Comparison of ENCODE assay signal across 8 cellular contexts in the genomic region with DNA sequence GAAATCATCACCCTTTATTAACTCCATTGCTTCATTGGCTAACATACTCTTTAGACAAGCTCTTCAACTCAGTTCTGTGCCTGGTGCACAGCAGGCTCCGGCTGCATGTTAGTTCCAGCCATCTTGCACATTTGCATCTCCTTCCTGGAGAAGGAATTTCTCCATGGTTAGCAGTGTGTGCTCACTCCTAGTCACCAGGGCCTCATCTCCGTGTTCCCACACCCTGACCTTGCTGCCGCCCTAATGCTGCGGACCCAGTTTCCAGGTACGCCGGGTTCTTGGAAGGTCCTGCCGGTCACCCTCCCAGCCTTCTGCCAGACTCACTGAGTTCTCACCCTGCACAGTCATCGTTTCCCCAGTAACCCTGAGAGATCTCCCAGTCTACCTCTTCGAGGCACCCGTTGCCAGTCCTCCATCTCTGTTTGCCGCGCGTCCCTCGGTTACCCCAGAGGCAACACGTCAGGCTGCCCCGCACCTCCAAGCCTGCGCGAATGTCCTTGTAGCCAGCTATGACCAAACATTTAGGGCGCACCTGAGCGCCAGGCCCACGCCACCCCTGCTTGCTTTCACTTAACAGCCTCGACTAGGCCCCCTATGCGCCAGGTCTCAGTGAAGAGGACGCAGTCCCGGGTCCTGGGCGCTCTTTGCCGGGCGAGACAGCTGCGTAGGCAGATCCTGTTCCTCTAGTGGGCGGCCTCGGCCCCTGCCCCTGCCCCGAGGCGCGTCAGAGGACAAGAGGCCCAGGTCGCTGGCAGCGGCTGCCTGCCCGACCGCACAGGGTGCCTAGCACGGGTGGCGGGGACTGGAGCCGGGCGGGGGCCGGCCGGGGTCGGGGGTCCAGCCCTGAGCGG. TPM values are rescaled to one million over a fixed set of nuclear protein-coding genes. Genes with fewer than 3 reads are reported as not detected.
DNase-seq lines count a peak whose midpoint lies in the region; ATAC-seq and TF ChIP-seq lines count a peak whose summit lies in the region.

No MANE protein-coding gene starts in this region.

- peak overlapping the region; percentile 91 for H3K4me3 ChIP-seq in CD8-positive, alpha-beta memory T cell (ENCODE audit: low read length)
- H3K4me3 ChIP-seq in fibroblast of the aortic adventitia (ENCODE audit: low read depth, low read length) (peak overlapping the region; percentile 77), stomach smooth muscle (ENCODE audit: low read length in 2 of 2) (peak overlapping the region; percentile 87 to 91)

- no peaks in the 10 kb centered on the region for H3K9me3 ChIP-seq in CD8-positive, alpha-beta memory T cell (ENCODE audit: low read length)
- H3K9me3 ChIP-seq in stomach smooth muscle (ENCODE audit: control insufficient read depth in 2 of 2, low read length in 2 of 2): no peaks in the 10 kb centered on the region

- peak; percentile 58 to 86 (median 77) for DNase-seq in CD8-positive, alpha-beta memory T cell
- peak; percentile 76 for DNase-seq in RPMI7951 (ENCODE audit: low read depth)
- DNase-seq in activated T-helper 2 cell treated with anti-CD3 and anti-CD28 coated beads, Interferon-gamma antibody, Interleukin-2, Interleukin-4, amounts not matched to agents 10 μg/mL and 5 μg/mL and 100 μg/mL, durations not matched to agents 14 hours and 24 hours and 36 hours (ENCODE audit: low spot score): peak; percentile 72
- DNase-seq in fibroblast of the aortic adventitia (ENCODE audit: low read depth): peak; percentile 60
- DNase-seq in nephron progenitor cell: peak; percentile 71

- no peaks in the 10 kb centered on the region for H3K27me3 ChIP-seq in CD8-positive, alpha-beta memory T cell (ENCODE audit: insufficient read depth, low read length, poor library complexity, severe bottlenecking)
- H3K27me3 ChIP-seq in stomach smooth muscle (ENCODE audit: control insufficient read depth in 1 of 2, insufficient read depth in 2 of 2, low read length in 2 of 2): no peaks in the 10 kb centered on the region

- TF ChIP-seq CTCF in fibroblast of the aortic adventitia (IDR thresholded peaks at IDR 0.05; ENCODE audit: insufficient read depth, low read length) (peak; percentile 2), nephron progenitor cell (IDR thresholded peaks at IDR 0.05) (no peak)

- intact Hi-C loops in activated T-helper 2 cell treated with anti-CD3 and anti-CD28 coated beads, Interferon-gamma antibody, Interleukin-2, Interleukin-4, amounts not matched to agents 10 μg/mL and 5 μg/mL and 100 μg/mL, durations not matched to agents 14 hours and 24 hours and 36 hours (cut with micrococcal nuclease): loop anchor here (1.0 kb wide), 2 partner anchors 11 to 93 kb away; partner anchors contain the start of gene WDR73

- peaks cover 0 to 3% of the 10 kb centered on the region in 2 donors for H3K27me3 Mint-ChIP-seq in CD8-positive, alpha-beta memory T cell
- H3K27me3 Mint-ChIP-seq in activated T-helper 2 cell treated with anti-CD3 and anti-CD28 coated beads, Interferon-gamma antibody, Interleukin-2, Interleukin-4, amounts not matched to agents 10 μg/mL and 5 μg/mL and 100 μg/mL, durations not matched to agents 14 hours and 24 hours and 36 hours (ENCODE audit: low read depth): no peaks in the 10 kb centered on the region
- peaks cover 3% of the 10 kb centered on the region for H3K27me3 Mint-ChIP-seq in nephron progenitor cell (ENCODE audit: low read depth, poor library complexity)

- peaks cover 52% of the 10 kb centered on the region for H3K4me1 ChIP-seq in CD8-positive, alpha-beta memory T cell (ENCODE audit: insufficient read depth, low read length)
- H3K4me1 ChIP-seq in stomach smooth muscle (ENCODE audit: control insufficient read depth, insufficient read depth, low read length): peaks cover 31% of the 10 kb centered on the region

- CTCF ChIA-PET in CD8-positive, alpha-beta memory T cell (lab: Charles Lee): interaction anchor here (0.8 to 3.0 kb wide), 8 partner anchors 10 to 114 kb away, joined by 3 to 25 read pairs (median 9); partner anchors contain the start of genes NMB, SEC11A and WDR73

- ATAC-seq in GM19438 (IDR thresholded peaks at IDR 0.05; ENCODE audit: low read depth, unreplicated experiment): peak; percentile 46
- ATAC-seq in HG03558 (IDR thresholded peaks at IDR 0.05; ENCODE audit: extremely low read depth, unreplicated experiment): peak; percentile 28

- H3K27ac Mint-ChIP-seq in CD8-positive, alpha-beta memory T cell: peak overlapping the region; percentile 93 to 100 (median 99)
- H3K27ac Mint-ChIP-seq in activated T-helper 2 cell treated with anti-CD3 and anti-CD28 coated beads, Interferon-gamma antibody, Interleukin-2, Interleukin-4, amounts not matched to agents 10 μg/mL and 5 μg/mL and 100 μg/mL, durations not matched to agents 14 hours and 24 hours and 36 hours: peak overlapping the region; percentile 97
- H3K27ac Mint-ChIP-seq in nephron progenitor cell: peak overlapping the region; percentile 90

- peaks cover 63 to 77% (median 70%) of the 10 kb centered on the region in 3 donors for H3K4me1 Mint-ChIP-seq in CD8-positive, alpha-beta memory T cell
- H3K4me1 Mint-ChIP-seq in activated T-helper 2 cell treated with anti-CD3 and anti-CD28 coated beads, Interferon-gamma antibody, Interleukin-2, Interleukin-4, amounts not matched to agents 10 μg/mL and 5 μg/mL and 100 μg/mL, durations not matched to agents 14 hours and 24 hours and 36 hours (ENCODE audit: low read depth): peaks cover 44% of the 10 kb centered on the region
- H3K4me1 Mint-ChIP-seq in nephron progenitor cell: peaks cover 60% of the 10 kb centered on the region

- peaks cover 0 to 16% (median 2%) of the 10 kb centered on the region in 3 donors for H3K36me3 Mint-ChIP-seq in CD8-positive, alpha-beta memory T cell
- peaks cover 29% of the 10 kb centered on the region for H3K36me3 Mint-ChIP-seq in activated T-helper 2 cell treated with anti-CD3 and anti-CD28 coated beads, Interferon-gamma antibody, Interleukin-2, Interleukin-4, amounts not matched to agents 10 μg/mL and 5 μg/mL and 100 μg/mL, durations not matched to agents 14 hours and 24 hours and 36 hours (ENCODE audit: low read depth)
- no peaks in the 10 kb centered on the region for H3K36me3 Mint-ChIP-seq in nephron progenitor cell (ENCODE audit: low read depth)

- H3K36me3 ChIP-seq in CD8-positive, alpha-beta memory T cell (ENCODE audit: insufficient read depth, low read length): no peaks in the 10 kb centered on the region
- H3K36me3 ChIP-seq in stomach smooth muscle (ENCODE audit: control insufficient read depth in 2 of 2, insufficient read depth in 2 of 2, low read length in 2 of 2): no peaks in the 10 kb centered on the region

- peak overlapping the region; percentile 95 for H3K9ac ChIP-seq in stomach smooth muscle (ENCODE audit: low read length in 2 of 2)

- H3K9me3 Mint-ChIP-seq in CD8-positive, alpha-beta memory T cell: no peaks in the 10 kb centered on the region
- no peaks in the 10 kb centered on the region for H3K9me3 Mint-ChIP-seq in activated T-helper 2 cell treated with anti-CD3 and anti-CD28 coated beads, Interferon-gamma antibody, Interleukin-2, Interleukin-4, amounts not matched to agents 10 μg/mL and 5 μg/mL and 100 μg/mL, durations not matched to agents 14 hours and 24 hours and 36 hours
- H3K9me3 Mint-ChIP-seq in nephron progenitor cell: no peaks in the 10 kb centered on the region

- POLR2A ChIA-PET in CD8-positive, alpha-beta memory T cell (lab: Charles Lee): interaction anchor here (0.5 to 4.7 kb wide), 18 partner anchors 10 to 233 kb away, joined by 3 to 75 read pairs (median 4); partner anchors contain the start of genes SEC11A and WDR73

- peak overlapping the region; percentile 91 for H3K27ac ChIP-seq in CD8-positive, alpha-beta memory T cell (ENCODE audit: low read depth, low read length)
- peak overlapping the region; percentile 98 for H3K27ac ChIP-seq in stomach smooth muscle (ENCODE audit: low read length)

- peak overlapping the region; percentile 93 to 100 (median 98) for H3K4me3 Mint-ChIP-seq in CD8-positive, alpha-beta memory T cell
- peak overlapping the region; percentile 88 for H3K4me3 Mint-ChIP-seq in activated T-helper 2 cell treated with anti-CD3 and anti-CD28 coated beads, Interferon-gamma antibody, Interleukin-2, Interleukin-4, amounts not matched to agents 10 μg/mL and 5 μg/mL and 100 μg/mL, durations not matched to agents 14 hours and 24 hours and 36 hours (ENCODE audit: low read depth)
- peak overlapping the region; percentile 95 for H3K4me3 Mint-ChIP-seq in nephron progenitor cell

RNA-seq across cellular contexts. Expression of gene ZNF592, which starts 0.7 kb away (rescaled TPM):
- 10 to 100 TPM; 31.2 to 33.1 TPM for total RNA-seq in CD8-positive, alpha-beta memory T cell
- 10.4 TPM for polyA plus RNA-seq in CD8-positive, alpha-beta memory T cell
- 6.4 and 7.4 TPM in 2 replicates for total RNA-seq in RPMI7951 (2014; rRNA removed; shearing (Covaris generic))
- total RNA-seq in activated T-helper 2 cell treated with anti-CD3 and anti-CD28 coated beads, Interferon-gamma antibody, Interleukin-2, Interleukin-4, amounts not matched to agents 10 μg/mL and 5 μg/mL and 100 μg/mL, durations not matched to agents 14 hours and 24 hours and 36 hours: 29.3 and 31.3 TPM in 2 replicates
- 7.4 and 11.7 TPM in 2 replicates for total RNA-seq in fibroblast of the aortic adventitia (ENCODE audit: low replicate concordance)

RNA-seq across cellular contexts. Expression of gene SEC11A, which starts 31.7 kb away (rescaled TPM):
- total RNA-seq in CD8-positive, alpha-beta memory T cell: 100 to 1,000 TPM; 132 to 133 TPM
- 134 TPM for polyA plus RNA-seq in CD8-positive, alpha-beta memory T cell
- total RNA-seq in RPMI7951 (2014; rRNA removed; shearing (Covaris generic)): 257 and 259 TPM in 2 replicates
- total RNA-seq in activated T-helper 2 cell treated with anti-CD3 and anti-CD28 coated beads, Interferon-gamma antibody, Interleukin-2, Interleukin-4, amounts not matched to agents 10 μg/mL and 5 μg/mL and 100 μg/mL, durations not matched to agents 14 hours and 24 hours and 36 hours: 115 and 117 TPM in 2 replicates
- 292 and 299 TPM in 2 replicates for total RNA-seq in fibroblast of the aortic adventitia (ENCODE audit: low replicate concordance)

Comparison
In these comparisons a context has a peak if more than half of its experiments do, and no peak if none do; other contexts are left out.
1. Peak in every context shown above with its lines: DNase-seq, ATAC-seq, H3K4me3 ChIP-seq and H3K27ac ChIP-seq.